Comparison of ENCODE assay signal across 9 cellular contexts in genomic region chr22:20080445-20080775, GRCh38. TPM values are rescaled to one million over a fixed set of nuclear protein-coding genes. Genes with fewer than 3 reads are reported as not detected.
DNase-seq lines count a peak whose midpoint lies in the region; ATAC-seq, FAIRE-seq and TF ChIP-seq lines count a peak whose summit lies in the region.
"Had no signal": no experiment of that assay in that cellular context is flagged by ENCODE, and none has a peak within 500 bp of the region (broad histone marks: within the 10 kb centered on the region; RNA-seq: fewer than 3 reads in every experiment).

No MANE protein-coding gene starts in this region.

- FAIRE-seq in urothelium cell line (lab: Jason Lieb, UNC) = peak; percentile 13
- FAIRE-seq: TTC549 had no signal

- H3K36me3 ChIP-seq in BE2C = peaks cover 13% of the 10 kb centered on the region

- H3K4me3 Mint-ChIP-seq in activated naive CD8-positive, alpha-beta T cell treated with anti-CD3 and anti-CD28 coated beads, Interleukin-2, amount 10 ng/mL, durations not matched to agents 7 days and 5 days = peak overlapping the region; percentile 90

- H3K9me3 ChIP-seq in BE2C = no peaks in the 10 kb centered on the region

- DNase-seq in BE2C = peak; percentile 77
- peak; percentile 58 for DNase-seq in RPMI8226
- DNase-seq in activated naive CD8-positive, alpha-beta T cell treated with anti-CD3 and anti-CD28 coated beads, Interleukin-2, amount 10 ng/mL, durations not matched to agents 7 days and 5 days = peak; percentile 81
- DNase-seq in left cardiac atrium = peak; percentile 73
- peak; percentile 49 for DNase-seq in putamen (ENCODE audit: low spot score)
- DNase-seq in urothelium cell line (ENCODE audit: low spot score) = peak; percentile 84

- H3K9me3 Mint-ChIP-seq in activated naive CD8-positive, alpha-beta T cell treated with anti-CD3 and anti-CD28 coated beads, Interleukin-2, amount 10 ng/mL, durations not matched to agents 7 days and 5 days = no peaks in the 10 kb centered on the region

- H3K27me3 Mint-ChIP-seq in activated naive CD8-positive, alpha-beta T cell treated with anti-CD3 and anti-CD28 coated beads, Interleukin-2, amount 10 ng/mL, durations not matched to agents 7 days and 5 days = no peaks in the 10 kb centered on the region

- intact Hi-C loops in left cardiac atrium (cut with DNase I) = no loop called here

- H3K27ac Mint-ChIP-seq in activated naive CD8-positive, alpha-beta T cell treated with anti-CD3 and anti-CD28 coated beads, Interleukin-2, amount 10 ng/mL, durations not matched to agents 7 days and 5 days = peak overlapping the region; percentile 84

- peak overlapping the region; percentile 97 for H3K4me3 ChIP-seq in BE2C (ENCODE audit: low read depth, low read length)

- H3K27me3 ChIP-seq in BE2C = no peaks in the 10 kb centered on the region

- POLR2A ChIA-PET in activated naive CD8-positive, alpha-beta T cell treated with anti-CD3 and anti-CD28 coated beads, Interleukin-2, amount 10 ng/mL, durations not matched to agents 7 days and 5 days (lab: Charles Lee) = no interaction called here

- peak; percentile 60 for ATAC-seq in GM18907 (IDR thresholded peaks at IDR 0.05; ENCODE audit: unreplicated experiment)
- ATAC-seq in HG03135 (IDR thresholded peaks at IDR 0.05; ENCODE audit: unreplicated experiment) = peak; percentile 61
- ATAC-seq in activated naive CD8-positive, alpha-beta T cell treated with anti-CD3 and anti-CD28 coated beads, Interleukin-2, amount 10 ng/mL, durations not matched to agents 7 days and 5 days (ENCODE audit: low read depth) = peak; percentile 68
- ATAC-seq in left cardiac atrium = peak; percentile 64 to 66

- no peak for TF ChIP-seq CTCF in BE2C (IDR thresholded peaks at IDR 0.05; ENCODE audit: low read depth, low read length)

- H3K36me3 Mint-ChIP-seq in activated naive CD8-positive, alpha-beta T cell treated with anti-CD3 and anti-CD28 coated beads, Interleukin-2, amount 10 ng/mL, durations not matched to agents 7 days and 5 days = no peaks in the 10 kb centered on the region

- H3K4me1 ChIP-seq in BE2C = peaks cover 8% of the 10 kb centered on the region

- H3K4me1 Mint-ChIP-seq in activated naive CD8-positive, alpha-beta T cell treated with anti-CD3 and anti-CD28 coated beads, Interleukin-2, amount 10 ng/mL, durations not matched to agents 7 days and 5 days = peaks cover 32% of the 10 kb centered on the region

RNA-seq across cellular contexts. Expression of gene DGCR8, which starts 0.4 kb away (rescaled TPM):
- 59.5 TPM for polyA plus RNA-seq in BE2C (2012; ENCODE audit: insufficient read depth, insufficient read length, low read depth)
- 10 to 100 TPM; 54.3 to 54.5 TPM for total RNA-seq in activated naive CD8-positive, alpha-beta T cell treated with anti-CD3 and anti-CD28 coated beads, Interleukin-2, amount 10 ng/mL, durations not matched to agents 7 days and 5 days
- total RNA-seq in left cardiac atrium = 10 to 100 TPM; 13.3 to 19.9 TPM

RNA-seq across cellular contexts. Expression of gene RANBP1, which starts 35.5 kb away (rescaled TPM):
- 518 TPM for polyA plus RNA-seq in BE2C (2012; ENCODE audit: insufficient read depth, insufficient read length, low read depth)
- 100 to 1,000 TPM; 190 to 203 TPM for total RNA-seq in activated naive CD8-positive, alpha-beta T cell treated with anti-CD3 and anti-CD28 coated beads, Interleukin-2, amount 10 ng/mL, durations not matched to agents 7 days and 5 days
- total RNA-seq in left cardiac atrium = 10 to 100 TPM; 38.3 to 50.4 TPM

RNA-seq across cellular contexts. Expression of gene TRMT2A, which starts 36.6 kb away (rescaled TPM):
- 221 TPM for polyA plus RNA-seq in BE2C (2012; ENCODE audit: insufficient read depth, insufficient read length, low read depth)
- total RNA-seq in activated naive CD8-positive, alpha-beta T cell treated with anti-CD3 and anti-CD28 coated beads, Interleukin-2, amount 10 ng/mL, durations not matched to agents 7 days and 5 days = 100 to 1,000 TPM; 107 to 118 TPM
- 10 to 100 TPM; 26.7 to 29.3 TPM for total RNA-seq in left cardiac atrium

RNA-seq across cellular contexts. Expression of gene ZDHHC8, which starts 51.2 kb away (rescaled TPM):
- 189 TPM for polyA plus RNA-seq in BE2C (2012; ENCODE audit: insufficient read depth, insufficient read length, low read depth)
- 10 to 100 TPM; 64.1 to 66.9 TPM for total RNA-seq in activated naive CD8-positive, alpha-beta T cell treated with anti-CD3 and anti-CD28 coated beads, Interleukin-2, amount 10 ng/mL, durations not matched to agents 7 days and 5 days
- total RNA-seq in left cardiac atrium = 10 to 100 TPM; 48.3 to 48.9 TPM

RNA-seq across cellular contexts. Expression of gene TANGO2, which starts 59.5 kb away (rescaled TPM):
- 8.0 TPM for polyA plus RNA-seq in BE2C (2012; ENCODE audit: insufficient read depth, insufficient read length, low read depth)
- total RNA-seq in activated naive CD8-positive, alpha-beta T cell treated with anti-CD3 and anti-CD28 coated beads, Interleukin-2, amount 10 ng/mL, durations not matched to agents 7 days and 5 days = 10 to 100 TPM; 40.7 to 41.2 TPM
- total RNA-seq in left cardiac atrium = 10 to 100 TPM; 55.0 to 80.0 TPM

Comparison
In these comparisons a context has a peak if more than half of its experiments do, and no peak if none do; other contexts are left out.
1. Peak in every context shown above with its lines: DNase-seq, ATAC-seq and H3K4me3 ChIP-seq.